In the genomic region with DNA sequence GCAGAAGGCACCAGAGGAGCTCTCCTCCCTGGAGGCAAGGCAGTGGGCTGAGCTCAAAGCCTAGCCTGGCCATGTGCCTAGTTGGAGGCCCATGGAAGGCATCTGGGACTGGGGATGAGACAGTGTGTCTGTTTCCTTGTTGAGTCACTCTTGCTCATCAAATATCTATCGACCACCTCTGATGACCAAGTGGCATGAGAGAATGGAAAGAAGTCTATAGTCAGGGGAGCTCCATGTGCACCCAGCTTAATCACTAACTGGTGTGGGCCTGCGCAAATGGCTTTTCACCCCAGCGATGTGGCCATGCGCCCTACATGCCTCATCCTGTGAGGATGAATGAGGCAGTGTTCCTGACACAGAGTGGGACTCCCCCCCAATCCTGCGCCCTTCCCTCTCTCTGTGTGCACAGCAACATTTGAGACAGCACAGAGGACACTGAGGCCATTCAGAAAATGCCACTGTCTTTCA, we compare ENCODE assay signal across 14 cellular contexts.
DNase-seq lines count a peak whose midpoint lies in the region; TF ChIP-seq lines count a peak whose summit lies in the region.
"Had no signal": no experiment of that assay in that cellular context is flagged by ENCODE, and none has a peak within 500 bp of the region (broad histone marks: within the 10 kb centered on the region; RNA-seq: fewer than 3 reads in every experiment).

No MANE protein-coding gene starts in this region.

- in situ Hi-C loops in ACHN (cut with HindIII; ENCODE audit: low pct_ligation_motif_present, low pct_unique_long_range_greater_than_20kb, low sequenced_read_pairs), result no loop called here

- no peak overlapping the region for H3K4me3 ChIP-seq in epithelial cell of esophagus (ENCODE audit: low read length)
- H3K4me3 ChIP-seq: HAP-1 had no signal

- TF ChIP-seq CTCF in epithelial cell of esophagus (IDR thresholded peaks at IDR 0.05; ENCODE audit: insufficient read depth, low read depth, low read length, missing control alignments), result no peak

- DNase-seq in ACHN (peak; percentile 17), HT1080 (ENCODE audit: low read depth) (peak; percentile 86), epithelial cell of esophagus (ENCODE audit: low read depth) (peak; percentile 54), myocyte (ENCODE audit: low read depth) (peak; percentile 45), NOMO-1 treated with dmso at 0.1 percent for 144 hours (lab: John Stamatoyannopoulos, UW; ENCODE audit: unreplicated experiment) (no peak), MV-4-11 (lab: John Stamatoyannopoulos, UW) (no peak), DMS153 (lab: John Stamatoyannopoulos, UW) (no peak), mesenteric fat pad (ENCODE audit: low spot score) (no peak)
- DNase-seq: activated T-cell treated with anti-CD3 and anti-CD28 coated beads, Interleukin-2, amount 50 U/mL, for 1 hour; NCI-H524; SHP77 treated with DMSO at 0.1 percent for 48 hours; small intestine; stimulated activated CD8-positive, alpha-beta memory T cell treated with anti-CD3 and anti-CD28 coated beads, Interleukin-4, amount 100 ng/mL, for 48 hours had no signal

Comparison
In these comparisons a context has a peak if more than half of its experiments do, and no peak if none do; other contexts are left out.
1. DNase-seq: peak in ACHN (single experiment), HT1080 (single experiment), epithelial cell of esophagus (single experiment) and myocyte (single experiment); none in NOMO-1 treated with dmso at 0.1 percent for 144 hours (single experiment), MV-4-11 (single experiment), DMS153 (single experiment) and mesenteric fat pad (single experiment).